8 cellular contexts compared by ENCODE assay signal in the genomic region with DNA sequence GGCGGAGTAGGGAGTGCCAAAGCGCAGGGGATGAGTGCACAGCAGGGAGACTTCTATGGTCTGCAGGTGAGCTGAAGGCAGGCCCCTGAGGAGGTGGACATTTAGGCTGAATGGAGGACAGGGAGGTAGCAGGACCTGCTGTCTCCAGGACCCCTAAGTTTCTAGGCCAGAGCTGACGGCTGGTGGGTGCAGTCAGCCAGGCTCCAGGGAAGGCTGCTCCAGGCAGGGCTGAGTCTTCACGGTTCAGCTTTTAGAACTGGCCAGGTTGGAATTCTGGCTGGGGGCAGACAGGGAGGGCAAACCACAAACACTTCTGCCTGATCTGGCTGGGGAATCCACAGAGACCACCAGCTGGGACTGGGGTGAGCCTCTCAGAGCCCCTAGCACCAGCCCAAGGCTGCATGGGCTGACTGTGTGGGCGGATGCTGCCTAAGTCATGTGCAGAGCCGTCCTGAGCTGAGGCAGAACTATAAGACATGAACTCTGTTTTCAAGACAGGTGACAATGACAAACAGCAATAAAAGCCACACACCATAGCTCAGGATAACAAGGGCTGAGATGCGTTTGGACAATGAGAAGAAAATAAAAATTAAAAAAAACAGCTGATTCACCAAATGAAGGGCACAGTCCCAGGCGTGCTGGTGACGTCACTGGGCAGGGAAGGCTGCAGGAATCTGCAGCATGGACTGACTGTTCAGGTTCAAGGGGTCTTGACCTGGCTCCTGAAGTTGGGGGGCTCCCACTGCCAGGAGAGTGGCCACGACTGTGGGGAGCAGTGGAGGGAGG. TPM values are rescaled to one million over a fixed set of nuclear protein-coding genes. Genes with fewer than 3 reads are reported as not detected.
DNase-seq lines count a peak whose midpoint lies in the region; ATAC-seq and TF ChIP-seq lines count a peak whose summit lies in the region.

No MANE protein-coding gene starts in this region.

- H3K36me3 ChIP-seq in GM23338 (ENCODE audit: insufficient read depth): no peaks in the 10 kb centered on the region

- DNase-seq in GM23338 (ENCODE audit: low spot score) (no peak), glomerular visceral epithelial cell (ENCODE audit: extremely low spot score) (peak; percentile 79), retina (peak; percentile 32), left lobe of liver (ENCODE audit: low spot score) (no peak), LoVo (ENCODE audit: low spot score) (no peak)
- no peak for DNase-seq in stimulated activated CD4-positive, alpha-beta T cell treated with anti-CD3 and anti-CD28 coated beads, Interleukin-4, amount 100 ng/mL, for 1 hour
- DNase-seq in stimulated activated CD4-positive, alpha-beta T cell treated with anti-CD3 and anti-CD28 coated beads, Interleukin-15, amount 100 ng/mL, for 24 hours: no peak

- H3K79me2 ChIP-seq in GM23338 (replicated peaks; ENCODE audit: insufficient read depth): no peaks in the 10 kb centered on the region

- H3K4me3 ChIP-seq in GM23338: peak overlapping the region; percentile 49

- no peaks in the 10 kb centered on the region for H3K27me3 ChIP-seq in GM23338 (ENCODE audit: insufficient read depth)

- no peak overlapping the region for H2AFZ ChIP-seq in GM23338

- H3K9me3 Mint-ChIP-seq in GM23338: no peaks in the 10 kb centered on the region; the same call in 2 of the 3 replicates

- peaks cover 78% of the 10 kb centered on the region for H3K4me1 ChIP-seq in GM23338 (ENCODE audit: insufficient read depth)

- peak; percentile 3 for ATAC-seq in GM23338
- no peak for ATAC-seq in left lobe of liver

- H3K27ac ChIP-seq in GM23338 (ENCODE audit: low read depth) (peak overlapping the region; percentile 98), VCaP (peak overlapping the region; percentile 100)

- no peaks in the 10 kb centered on the region for H3K36me3 Mint-ChIP-seq in GM23338 (ENCODE audit: low read depth)

- peaks cover 19% of the 10 kb centered on the region for H3F3A ChIP-seq in GM23338 (replicated peaks; ENCODE audit: low read depth)

- no peaks in the 10 kb centered on the region for H4K20me1 ChIP-seq in GM23338 (replicated peaks; ENCODE audit: insufficient read depth)

- peak overlapping the region; percentile 99 for H3K27ac Mint-ChIP-seq in GM23338

- H3K4me1 Mint-ChIP-seq in GM23338: peaks cover 80% of the 10 kb centered on the region

- peaks cover 33% of the 10 kb centered on the region for H3K27me3 Mint-ChIP-seq in GM23338 (ENCODE audit: insufficient read depth, low read depth, poor library complexity)

- no peak for TF ChIP-seq CTCF in GM23338 (conservative IDR thresholded peaks at IDR 0.05; ENCODE audit: low read depth in 2 of 2)
- no peak for TF ChIP-seq CTCF in VCaP (conservative IDR thresholded peaks at IDR 0.05)

- peak overlapping the region; percentile 76 for H3K4me2 ChIP-seq in GM23338

- peak overlapping the region; percentile 62 for H3K4me3 Mint-ChIP-seq in GM23338

- no peaks in the 10 kb centered on the region for H3K9me2 ChIP-seq in GM23338 (ENCODE audit: insufficient read depth)

TF ChIP-seq in GM23338, 12 proteins besides CTCF, POLR2A, EP300 and RAD21:
- TF ChIP-seq CREB1 (CRISPR knock-in tag; IDR thresholded peaks at IDR 0.05; ENCODE audit: low read depth) (peak; percentile 53; the same call in 1 of the 2 replicates), ETS1 (IDR thresholded peaks at IDR 0.05) (no peak)
TF ChIP-seq in GM23338: peak in this region for 1.

RNA-seq across cellular contexts. Expression of gene MALAT1, which starts 10.4 kb away (rescaled TPM):
- total RNA-seq in GM23338 (2014; rRNA removed; shearing (Covaris generic)): 1,789 and 2,206 TPM in 2 replicates
- polyA plus RNA-seq in GM23338 (2016; fragmentation: Nextera tagmentation; extraction: Ambion mirVana): 4,618 and 6,020 TPM in 2 replicates
- total RNA-seq in left lobe of liver: 2,761 TPM

RNA-seq across cellular contexts. Expression of gene SCYL1, which starts 36.4 kb away (rescaled TPM):
- total RNA-seq in GM23338 (2014; rRNA removed; shearing (Covaris generic)): 55.1 and 66.1 TPM in 2 replicates
- 52.7 and 61.7 TPM in 2 replicates for polyA plus RNA-seq in GM23338 (2016; fragmentation: Nextera tagmentation; extraction: Ambion mirVana)
- 67.6 TPM for total RNA-seq in left lobe of liver

Comparison
In these comparisons a context has a peak if more than half of its experiments do, and no peak if none do; other contexts are left out.
1. DNase-seq: peak in glomerular visceral epithelial cell (single experiment) and retina (single experiment); none in GM23338 (single experiment), stimulated activated CD4-positive, alpha-beta T cell treated with anti-CD3 and anti-CD28 coated beads, Interleukin-4, amount 100 ng/mL, for 1 hour (single experiment), stimulated activated CD4-positive, alpha-beta T cell treated with anti-CD3 and anti-CD28 coated beads, Interleukin-15, amount 100 ng/mL, for 24 hours (single experiment), left lobe of liver (single experiment) and LoVo (single experiment).